18 cellular contexts compared by ENCODE assay signal in genomic region chr2:96596596-96596995, GRCh38. TPM values are rescaled to one million over a fixed set of nuclear protein-coding genes. Genes with fewer than 3 reads are reported as not detected.
DNase-seq lines count a peak whose midpoint lies in the region; ATAC-seq and TF ChIP-seq lines count a peak whose summit lies in the region.
"Had no signal": no experiment of that assay in that cellular context is flagged by ENCODE, and none has a peak within 500 bp of the region (broad histone marks: within the 10 kb centered on the region; RNA-seq: fewer than 3 reads in every experiment).

No MANE protein-coding gene starts in this region.

- H3K4me1 Mint-ChIP-seq in activated CD4-positive, alpha-beta memory T cell treated with anti-CD3 and anti-CD28 coated beads, Interleukin-2, amount 10 ng/mL, durations not matched to agents 7 days and 5 days = peaks cover 74% of the 10 kb centered on the region
- peaks cover 49% of the 10 kb centered on the region for H3K4me1 Mint-ChIP-seq in activated CD4-positive, alpha-beta memory T cell treated with anti-CD3 and anti-CD28 coated beads for 36 hours (ENCODE audit: low read depth)
- H3K4me1 Mint-ChIP-seq in natural killer cell = peaks cover 42 to 44% of the 10 kb centered on the region in 2 donors
- peaks cover 42 to 50% of the 10 kb centered on the region in 2 donors for H3K4me1 Mint-ChIP-seq in natural killer cell treated with Interleukin-12 subunit alpha and Interleukin-12 subunit beta and Interleukin-15 and Interleukin-18, amount 100 ng/mL, for 72 hours (ENCODE audit: low read depth in 2 of 2)

- H3K4me3 ChIP-seq in lower lobe of right lung = no peak overlapping the region
- H3K4me3 ChIP-seq: BLaER1 treated with 17β-estradiol and CSF1 and Interleukin-3, amounts not matched to agents 10 nM and 100 nM had no signal

- no peak overlapping the region for H3K4me3 Mint-ChIP-seq in activated CD4-positive, alpha-beta memory T cell treated with anti-CD3 and anti-CD28 coated beads, Interleukin-2, amount 10 ng/mL, durations not matched to agents 7 days and 5 days
- H3K4me3 Mint-ChIP-seq in activated CD4-positive, alpha-beta memory T cell treated with anti-CD3 and anti-CD28 coated beads for 36 hours = no peak overlapping the region
- H3K4me3 Mint-ChIP-seq in natural killer cell = no peak overlapping the region
- H3K4me3 Mint-ChIP-seq in natural killer cell treated with Interleukin-12 subunit alpha and Interleukin-12 subunit beta and Interleukin-15 and Interleukin-18, amount 100 ng/mL, for 72 hours = no peak overlapping the region
- H3K4me3 Mint-ChIP-seq: HFFc6 had no signal

- no peak for DNase-seq in activated CD4-positive, alpha-beta memory T cell treated with anti-CD3 and anti-CD28 coated beads, Interleukin-2, amount 10 ng/mL, durations not matched to agents 7 days and 5 days
- DNase-seq in activated CD4-positive, alpha-beta memory T cell treated with anti-CD3 and anti-CD28 coated beads for 36 hours = no peak
- DNase-seq in natural killer cell (no peak), lower lobe of right lung (no peak), NCI-H345 treated with DMSO at 0.1 percent for 48 hours (lab: John Stamatoyannopoulos, UW; ENCODE audit: unreplicated experiment) (no peak)
- DNase-seq in natural killer cell treated with Interleukin-12 subunit alpha and Interleukin-12 subunit beta and Interleukin-15 and Interleukin-18, amount 100 ng/mL, for 72 hours (ENCODE audit: low spot score) = no peak
- DNase-seq in stimulated activated CD4-positive, alpha-beta T cell treated with anti-CD3 and anti-CD28 coated beads, Interleukin-1b, Interleukin-23, amount 100 ng/mL, for 48 hours = no peak
- DNase-seq: 8988T, DMS153, EL, HFFc6, NCI-H146, NCI-H2107, NCI-H446, NCI-H774 had no signal

- no peaks in the 10 kb centered on the region for H3K27me3 ChIP-seq in lower lobe of right lung (ENCODE audit: low read depth)
- H3K27me3 ChIP-seq: BLaER1 treated with 17β-estradiol and CSF1 and Interleukin-3, amounts not matched to agents 10 nM and 100 nM had no signal

- H3K27ac Mint-ChIP-seq in activated CD4-positive, alpha-beta memory T cell treated with anti-CD3 and anti-CD28 coated beads, Interleukin-2, amount 10 ng/mL, durations not matched to agents 7 days and 5 days = peak overlapping the region; percentile 24
- no peak overlapping the region for H3K27ac Mint-ChIP-seq in activated CD4-positive, alpha-beta memory T cell treated with anti-CD3 and anti-CD28 coated beads for 36 hours
- peak overlapping the region; percentile 18 to 34 for H3K27ac Mint-ChIP-seq in natural killer cell
- no peak overlapping the region for H3K27ac Mint-ChIP-seq in natural killer cell treated with Interleukin-12 subunit alpha and Interleukin-12 subunit beta and Interleukin-15 and Interleukin-18, amount 100 ng/mL, for 72 hours
- H3K27ac Mint-ChIP-seq: HFFc6 had no signal

- H3K9me3 ChIP-seq in lower lobe of right lung = no peaks in the 10 kb centered on the region

- H3K9me3 Mint-ChIP-seq in activated CD4-positive, alpha-beta memory T cell treated with anti-CD3 and anti-CD28 coated beads, Interleukin-2, amount 10 ng/mL, durations not matched to agents 7 days and 5 days = no peaks in the 10 kb centered on the region
- H3K9me3 Mint-ChIP-seq in activated CD4-positive, alpha-beta memory T cell treated with anti-CD3 and anti-CD28 coated beads for 36 hours = no peaks in the 10 kb centered on the region
- H3K9me3 Mint-ChIP-seq in natural killer cell = no peaks in the 10 kb centered on the region
- H3K9me3 Mint-ChIP-seq in natural killer cell treated with Interleukin-12 subunit alpha and Interleukin-12 subunit beta and Interleukin-15 and Interleukin-18, amount 100 ng/mL, for 72 hours = no peaks in the 10 kb centered on the region
- H3K9me3 Mint-ChIP-seq: HFFc6 had no signal

- POLR2A ChIA-PET in activated CD4-positive, alpha-beta memory T cell treated with anti-CD3 and anti-CD28 coated beads, Interleukin-2, amount 10 ng/mL, durations not matched to agents 7 days and 5 days (lab: Charles Lee) = no interaction called here
- POLR2A ChIA-PET in activated CD4-positive, alpha-beta memory T cell treated with anti-CD3 and anti-CD28 coated beads for 36 hours (lab: Charles Lee) = no interaction called here

- H3K27ac ChIP-seq in lower lobe of right lung = peak overlapping the region; percentile 21
- H3K27ac ChIP-seq: BLaER1 treated with 17β-estradiol and CSF1 and Interleukin-3, amounts not matched to agents 10 nM and 100 nM had no signal

- no peak for TF ChIP-seq CTCF in natural killer cell (IDR thresholded peaks at IDR 0.05)
- no peak for TF ChIP-seq CTCF in lower lobe of right lung (IDR thresholded peaks at IDR 0.05)

- peaks cover 100% of the 10 kb centered on the region for H3K36me3 ChIP-seq in lower lobe of right lung

- ATAC-seq in natural killer cell = no peak
- ATAC-seq in natural killer cell treated with Interleukin-12 subunit alpha and Interleukin-12 subunit beta and Interleukin-15 and Interleukin-18, amount 100 ng/mL, for 72 hours = no peak
- no peak for ATAC-seq in lower lobe of right lung
- ATAC-seq in HG02759 (IDR thresholded peaks at IDR 0.05; ENCODE audit: unreplicated experiment) = no peak
- ATAC-seq: Panc1 had no signal

- peaks cover 4% of the 10 kb centered on the region for H3K4me1 ChIP-seq in lower lobe of right lung

- H3K27me3 Mint-ChIP-seq in activated CD4-positive, alpha-beta memory T cell treated with anti-CD3 and anti-CD28 coated beads, Interleukin-2, amount 10 ng/mL, durations not matched to agents 7 days and 5 days = no peaks in the 10 kb centered on the region
- no peaks in the 10 kb centered on the region for H3K27me3 Mint-ChIP-seq in activated CD4-positive, alpha-beta memory T cell treated with anti-CD3 and anti-CD28 coated beads for 36 hours
- no peaks in the 10 kb centered on the region for H3K27me3 Mint-ChIP-seq in natural killer cell (ENCODE audit: low read depth in 2 of 2)
- H3K27me3 Mint-ChIP-seq in natural killer cell treated with Interleukin-12 subunit alpha and Interleukin-12 subunit beta and Interleukin-15 and Interleukin-18, amount 100 ng/mL, for 72 hours = no peaks in the 10 kb centered on the region

- H3K36me3 Mint-ChIP-seq in activated CD4-positive, alpha-beta memory T cell treated with anti-CD3 and anti-CD28 coated beads, Interleukin-2, amount 10 ng/mL, durations not matched to agents 7 days and 5 days (ENCODE audit: low read depth) = peaks cover 90% of the 10 kb centered on the region
- H3K36me3 Mint-ChIP-seq in activated CD4-positive, alpha-beta memory T cell treated with anti-CD3 and anti-CD28 coated beads for 36 hours = peaks cover 58% of the 10 kb centered on the region
- peaks cover 9% of the 10 kb centered on the region for H3K36me3 Mint-ChIP-seq in natural killer cell
- peaks cover 45% of the 10 kb centered on the region for H3K36me3 Mint-ChIP-seq in natural killer cell treated with Interleukin-12 subunit alpha and Interleukin-12 subunit beta and Interleukin-15 and Interleukin-18, amount 100 ng/mL, for 72 hours

- intact Hi-C loops in activated CD4-positive, alpha-beta memory T cell treated with anti-CD3 and anti-CD28 coated beads for 36 hours (cut with micrococcal nuclease) = no loop called here
- intact Hi-C loops in natural killer cell (cut with micrococcal nuclease) = no loop called here
- intact Hi-C loops in lower lobe of right lung (cut with DNase I) = no loop called here

- CTCF ChIA-PET in activated CD4-positive, alpha-beta memory T cell treated with anti-CD3 and anti-CD28 coated beads, Interleukin-2, amount 10 ng/mL, durations not matched to agents 7 days and 5 days (lab: Charles Lee) = no interaction called here
- CTCF ChIA-PET in activated CD4-positive, alpha-beta memory T cell treated with anti-CD3 and anti-CD28 coated beads for 36 hours (lab: Charles Lee) = no interaction called here

RNA-seq across cellular contexts. Expression of gene KANSL3, which starts 41.5 kb away (rescaled TPM):
- 10 to 100 TPM; 58.2 to 60.9 TPM for total RNA-seq in activated CD4-positive, alpha-beta memory T cell treated with anti-CD3 and anti-CD28 coated beads, Interleukin-2, amount 10 ng/mL, durations not matched to agents 7 days and 5 days
- total RNA-seq in activated CD4-positive, alpha-beta memory T cell treated with anti-CD3 and anti-CD28 coated beads for 36 hours = 10 to 100 TPM; 33.7 to 39.4 TPM
- total RNA-seq in natural killer cell (10 to 100 TPM; 73.9 to 98.0 (median 83.5) TPM), lower lobe of right lung (45.0 TPM)
- 10 to 100 TPM; 62.3 to 95.6 TPM for total RNA-seq in natural killer cell treated with Interleukin-12 subunit alpha and Interleukin-12 subunit beta and Interleukin-15 and Interleukin-18, amount 100 ng/mL, for 72 hours

RNA-seq across cellular contexts. Expression of gene FER1L5, which starts 46.0 kb away (rescaled TPM):
- not detected for total RNA-seq in activated CD4-positive, alpha-beta memory T cell treated with anti-CD3 and anti-CD28 coated beads, Interleukin-2, amount 10 ng/mL, durations not matched to agents 7 days and 5 days
- total RNA-seq in activated CD4-positive, alpha-beta memory T cell treated with anti-CD3 and anti-CD28 coated beads for 36 hours = not detected
- total RNA-seq in natural killer cell (not detected), lower lobe of right lung (0.44 TPM)
- not detected for total RNA-seq in natural killer cell treated with Interleukin-12 subunit alpha and Interleukin-12 subunit beta and Interleukin-15 and Interleukin-18, amount 100 ng/mL, for 72 hours
- total RNA-seq: HFFc6 had no signal

Comparison
In these comparisons a context has a peak if more than half of its experiments do, and no peak if none do; other contexts are left out.
1. H3K27ac Mint-ChIP-seq: peak in activated CD4-positive, alpha-beta memory T cell treated with anti-CD3 and anti-CD28 coated beads, Interleukin-2, amount 10 ng/mL, durations not matched to agents 7 days and 5 days (single experiment) and natural killer cell (2 of 2); none in activated CD4-positive, alpha-beta memory T cell treated with anti-CD3 and anti-CD28 coated beads for 36 hours (single experiment) and natural killer cell treated with Interleukin-12 subunit alpha and Interleukin-12 subunit beta and Interleukin-15 and Interleukin-18, amount 100 ng/mL, for 72 hours (0 of 2).